8 cellular contexts compared by ENCODE assay signal in the genomic region with DNA sequence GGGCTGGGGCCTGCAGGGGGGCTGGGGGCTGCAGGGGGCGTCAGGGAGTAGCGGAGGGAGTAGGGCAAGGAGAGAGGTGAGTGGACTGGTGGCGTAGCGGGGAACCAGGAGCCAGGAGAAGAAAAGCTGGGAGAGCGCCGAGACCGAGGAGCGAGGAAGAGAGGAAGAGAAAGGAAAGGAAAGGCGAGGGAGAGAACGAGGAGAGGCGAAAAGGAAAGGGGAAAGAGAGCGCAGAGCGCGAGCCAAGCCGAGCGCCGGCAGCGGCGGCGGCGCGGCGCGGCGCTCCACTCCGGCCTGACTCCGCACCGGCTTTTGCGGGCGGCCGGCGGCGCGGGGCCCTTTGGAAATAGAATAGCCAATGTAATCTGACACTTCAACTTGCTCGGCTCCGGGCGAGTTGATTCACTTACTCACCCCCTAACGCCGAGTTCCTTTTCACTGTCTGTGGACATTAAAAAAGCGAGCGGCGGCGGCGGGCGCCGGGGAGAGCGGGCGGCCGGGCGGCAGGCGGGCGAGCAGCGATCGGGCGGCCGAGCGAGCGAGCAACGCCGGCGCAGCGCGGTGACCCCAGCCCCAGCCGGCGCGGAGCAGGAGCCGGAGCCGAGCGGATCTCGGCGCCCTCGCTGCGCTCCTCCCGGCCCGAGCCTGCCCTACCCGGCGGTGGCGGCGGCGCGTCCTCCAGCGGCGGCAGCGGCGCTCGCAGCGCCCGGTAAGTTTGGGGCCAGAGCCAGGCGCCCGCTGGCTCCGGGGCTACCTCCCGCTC. TPM values are rescaled to one million over a fixed set of nuclear protein-coding genes. Genes with fewer than 3 reads are reported as not detected.
DNase-seq lines count a peak whose midpoint lies in the region; ATAC-seq and TF ChIP-seq lines count a peak whose summit lies in the region.

TSS of gene ZMIZ1 (plus strand) at position 405 of the 763 bp plus-strand sequence. CDS start 132,667 bp downstream, outside the sequence.

- TF ChIP-seq CTCF in KMS-11 (conservative IDR thresholded peaks at IDR 0.05; ENCODE audit: low read depth, low read length) = no peak
- no peak for TF ChIP-seq CTCF in fibroblast of pulmonary artery (IDR thresholded peaks at IDR 0.05; ENCODE audit: low read length, missing control alignments)

- H3K27me3 Mint-ChIP-seq in natural killer cell treated with Interleukin-12 subunit alpha and Interleukin-12 subunit beta and Interleukin-15 and Interleukin-18, amount 100 ng/mL, for 72 hours = no peaks in the 10 kb centered on the region

- peak within 1 kb of the TSS; percentile 88 for H3K4me2 ChIP-seq in KMS-11

- H3K36me3 Mint-ChIP-seq in natural killer cell treated with Interleukin-12 subunit alpha and Interleukin-12 subunit beta and Interleukin-15 and Interleukin-18, amount 100 ng/mL, for 72 hours = no peaks in the 10 kb centered on the region

- H3K4me1 Mint-ChIP-seq in natural killer cell treated with Interleukin-12 subunit alpha and Interleukin-12 subunit beta and Interleukin-15 and Interleukin-18, amount 100 ng/mL, for 72 hours (ENCODE audit: low read depth in 2 of 2) = peaks cover 16 to 41% of the 10 kb centered on the region in 2 donors

- H3K4me1 ChIP-seq in KMS-11 (ENCODE audit: low read depth, poor library complexity, severe bottlenecking) = peaks cover 5% of the 10 kb centered on the region

- H3K27ac Mint-ChIP-seq in natural killer cell treated with Interleukin-12 subunit alpha and Interleukin-12 subunit beta and Interleukin-15 and Interleukin-18, amount 100 ng/mL, for 72 hours = peak within 1 kb of the TSS; percentile 46 to 60

- peaks cover 14% of the 10 kb centered on the region; the same call in 1 of the 2 replicates for H3K27me3 ChIP-seq in KMS-11 (ENCODE audit: insufficient read depth, low read depth)

- H3K4me3 ChIP-seq in KMS-11 (IDR thresholded peaks at IDR 0.05; ENCODE audit: insufficient read depth, low read depth, low read length) (peak within 1 kb of the TSS; percentile 54), fibroblast of pulmonary artery (replicated peaks; ENCODE audit: low read depth, low read length) (peak within 1 kb of the TSS; percentile 97)

- H3K36me3 ChIP-seq in KMS-11 (ENCODE audit: insufficient read depth) = no peaks in the 10 kb centered on the region

- no peaks in the 10 kb centered on the region for H3K9me3 Mint-ChIP-seq in natural killer cell treated with Interleukin-12 subunit alpha and Interleukin-12 subunit beta and Interleukin-15 and Interleukin-18, amount 100 ng/mL, for 72 hours

- ATAC-seq in GM21737 (IDR thresholded peaks at IDR 0.05; ENCODE audit: unreplicated experiment) = peak; percentile 50
- ATAC-seq in natural killer cell treated with Interleukin-12 subunit alpha and Interleukin-12 subunit beta and Interleukin-15 and Interleukin-18, amount 100 ng/mL, for 72 hours = peak; percentile 68 to 82
- peak; percentile 67 for ATAC-seq in stimulated activated naive CD8-positive, alpha-beta T cell treated with anti-CD3 and anti-CD28 coated beads, Interleukin-15, Interleukin-2, amounts not matched to agents 100 U/mL and 50 U/mL, for 24 hours

- no peaks in the 10 kb centered on the region for H4K20me1 ChIP-seq in KMS-11 (ENCODE audit: insufficient read depth)

- H3K9ac ChIP-seq in KMS-11 = no peak within 1 kb of the TSS

- H3K27ac ChIP-seq in KMS-11 = no peak within 1 kb of the TSS

- H2AFZ ChIP-seq in KMS-11 (ENCODE audit: low read depth) = peak within 1 kb of the TSS; percentile 67

- DNase-seq in DMS79 treated with DMSO at 0.1 percent for 48 hours (lab: John Stamatoyannopoulos, UW) (peak; percentile 60), RPMI8226 (peak; percentile 84), fibroblast of pulmonary artery (ENCODE audit: low read depth) (peak; percentile 92)
- DNase-seq in activated T-helper 9 cell treated with anti-CD3 and anti-CD28 coated beads, Interleukin-2, amount 50 U/mL, for 16 hours (ENCODE audit: low read depth) = peak; percentile 66
- peak; percentile 84 for DNase-seq in natural killer cell treated with Interleukin-12 subunit alpha and Interleukin-12 subunit beta and Interleukin-15 and Interleukin-18, amount 100 ng/mL, for 72 hours (ENCODE audit: low spot score)
- DNase-seq in stimulated activated naive CD8-positive, alpha-beta T cell treated with anti-CD3 and anti-CD28 coated beads, Interleukin-15, Interleukin-2, amounts not matched to agents 100 U/mL and 50 U/mL, for 24 hours = peak; percentile 87

- H3K79me2 ChIP-seq in KMS-11 (ENCODE audit: insufficient read depth, low read depth) = no peaks in the 10 kb centered on the region

- H3K4me3 Mint-ChIP-seq in natural killer cell treated with Interleukin-12 subunit alpha and Interleukin-12 subunit beta and Interleukin-15 and Interleukin-18, amount 100 ng/mL, for 72 hours = peak within 1 kb of the TSS; percentile 86

RNA-seq across cellular contexts. Expression of gene ZMIZ1, which starts in this region (rescaled TPM):
- total RNA-seq in natural killer cell treated with Interleukin-12 subunit alpha and Interleukin-12 subunit beta and Interleukin-15 and Interleukin-18, amount 100 ng/mL, for 72 hours = 10 to 100 TPM; 49.7 to 54.4 TPM
